In the genomic region with DNA sequence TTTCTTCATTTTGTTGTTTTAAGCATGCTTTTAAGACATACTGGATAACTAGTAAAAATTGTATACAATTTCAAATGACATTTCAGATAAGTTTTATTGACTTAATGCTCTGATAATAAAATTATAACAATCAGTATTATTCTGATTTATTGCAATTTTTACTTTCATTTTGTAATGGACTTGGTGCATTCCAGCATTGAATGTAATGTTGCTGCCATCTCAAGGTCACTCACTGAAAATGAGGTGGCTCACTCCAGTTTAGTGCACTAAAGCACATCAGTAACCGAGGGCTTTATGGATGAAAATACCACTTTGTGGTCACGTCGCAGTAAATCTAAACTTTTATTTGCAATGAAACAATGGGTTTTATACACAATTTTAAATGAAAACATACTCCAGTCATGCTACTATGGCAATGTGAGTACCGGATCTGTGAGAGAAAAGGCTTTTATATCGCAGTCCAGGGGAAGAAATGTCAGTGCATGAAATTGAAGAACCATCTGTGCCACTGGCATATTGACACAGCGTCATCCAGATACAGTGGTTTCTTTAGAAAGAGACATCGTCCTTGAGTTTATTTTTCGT, we compare ENCODE assay signal across 1 cellular context.
TF ChIP-seq lines count a peak whose summit lies in the region.

No MANE protein-coding gene starts in this region.

TF ChIP-seq in SK-N-SH, 30 proteins besides CTCF, POLR2A, EP300 and RAD21:
- TF ChIP-seq TEAD4 (IDR thresholded peaks at IDR 0.05; ENCODE audit: borderline replicate concordance, insufficient read depth) (no peak), NRF1 (IDR thresholded peaks at IDR 0.05; ENCODE audit: low read depth, low read length) (no peak), RXRA (IDR thresholded peaks at IDR 0.05; ENCODE audit: borderline replicate concordance, low read depth) (no peak), FOXM1 (IDR thresholded peaks at IDR 0.05; ENCODE audit: low read depth) (no peak), RFX5 (IDR thresholded peaks at IDR 0.05; ENCODE audit: low read length) (no peak), RCOR1 (IDR thresholded peaks at IDR 0.05; ENCODE audit: low read length) (no peak), CHD2 (IDR thresholded peaks at IDR 0.05; ENCODE audit: low read length, partially characterized antibody) (no peak), TCF12 (IDR thresholded peaks at IDR 0.05) (no peak), FOXJ3 (CRISPR knock-in tag; IDR thresholded peaks at IDR 0.05) (no peak), TAF1 (IDR thresholded peaks at IDR 0.05; ENCODE audit: borderline replicate concordance, low read depth, low read length) (no peak), EZH2phosphoT487 (IDR thresholded peaks at IDR 0.05; ENCODE audit: borderline replicate concordance, low read depth) (no peak), ELF1 (IDR thresholded peaks at IDR 0.05) (no peak), JUND (IDR thresholded peaks at IDR 0.05) (no peak), MXI1 (IDR thresholded peaks at IDR 0.05; ENCODE audit: low read depth, low read length) (no peak), POLR2AphosphoS5 (IDR thresholded peaks at IDR 0.05; ENCODE audit: low read depth, low read length) (no peak), GATA2 (CRISPR knock-in tag; IDR thresholded peaks at IDR 0.05) (no peak), FOSL2 (IDR thresholded peaks at IDR 0.05; ENCODE audit: borderline replicate concordance, low read depth) (no peak)
- TF ChIP-seq, protein P1, sequence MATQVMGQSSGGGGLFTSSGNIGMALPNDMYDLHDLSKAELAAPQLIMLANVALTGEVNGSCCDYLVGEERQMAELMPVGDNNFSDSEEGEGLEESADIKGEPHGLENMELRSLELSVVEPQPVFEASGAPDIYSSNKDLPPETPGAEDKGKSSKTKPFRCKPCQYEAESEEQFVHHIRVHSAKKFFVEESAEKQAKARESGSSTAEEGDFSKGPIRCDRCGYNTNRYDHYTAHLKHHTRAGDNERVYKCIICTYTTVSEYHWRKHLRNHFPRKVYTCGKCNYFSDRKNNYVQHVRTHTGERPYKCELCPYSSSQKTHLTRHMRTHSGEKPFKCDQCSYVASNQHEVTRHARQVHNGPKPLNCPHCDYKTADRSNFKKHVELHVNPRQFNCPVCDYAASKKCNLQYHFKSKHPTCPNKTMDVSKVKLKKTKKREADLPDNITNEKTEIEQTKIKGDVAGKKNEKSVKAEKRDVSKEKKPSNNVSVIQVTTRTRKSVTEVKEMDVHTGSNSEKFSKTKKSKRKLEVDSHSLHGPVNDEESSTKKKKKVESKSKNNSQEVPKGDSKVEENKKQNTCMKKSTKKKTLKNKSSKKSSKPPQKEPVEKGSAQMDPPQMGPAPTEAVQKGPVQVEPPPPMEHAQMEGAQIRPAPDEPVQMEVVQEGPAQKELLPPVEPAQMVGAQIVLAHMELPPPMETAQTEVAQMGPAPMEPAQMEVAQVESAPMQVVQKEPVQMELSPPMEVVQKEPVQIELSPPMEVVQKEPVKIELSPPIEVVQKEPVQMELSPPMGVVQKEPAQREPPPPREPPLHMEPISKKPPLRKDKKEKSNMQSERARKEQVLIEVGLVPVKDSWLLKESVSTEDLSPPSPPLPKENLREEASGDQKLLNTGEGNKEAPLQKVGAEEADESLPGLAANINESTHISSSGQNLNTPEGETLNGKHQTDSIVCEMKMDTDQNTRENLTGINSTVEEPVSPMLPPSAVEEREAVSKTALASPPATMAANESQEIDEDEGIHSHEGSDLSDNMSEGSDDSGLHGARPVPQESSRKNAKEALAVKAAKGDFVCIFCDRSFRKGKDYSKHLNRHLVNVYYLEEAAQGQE (IDR thresholded peaks at IDR 0.05; ENCODE audit: low read depth, low read length): no peak
TF ChIP-seq in SK-N-SH: peak in this region for 0.
